In genomic region chr7:44639701-44640321, GRCh38 we compare ENCODE assay signal across 8 cellular contexts. TPM values are rescaled to one million over a fixed set of nuclear protein-coding genes. Genes with fewer than 3 reads are reported as not detected.
A peak's percentile ranks its signal among the peaks of the same experiment; 100 is the strongest.
DNase-seq lines count a peak whose midpoint lies in the region; ATAC-seq, FAIRE-seq and TF ChIP-seq lines count a peak whose summit lies in the region.

No MANE protein-coding gene starts in this region.

- peak overlapping the region; percentile 72 to 91 (median 87) for H3K27ac ChIP-seq in stomach

- H3K4me1 ChIP-seq in stomach, result peaks cover 47 to 65% (median 54%) of the 10 kb centered on the region in 4 donors

- H3K4me3 ChIP-seq in cardiac fibroblast (replicated peaks in 1 of 2; ENCODE audit: low read depth in 2 of 2, low read length in 2 of 2), result no peak overlapping the region
- no peak overlapping the region for H3K4me3 ChIP-seq in stomach

- no peaks in the 10 kb centered on the region for H3K36me3 ChIP-seq in stomach

- no peak for TF ChIP-seq EP300 in stomach (IDR thresholded peaks at IDR 0.05)

- in situ Hi-C loops in G401 (cut with HindIII; ENCODE audit: low sequenced_read_pairs), result no loop called here

- ATAC-seq in left colon (peak; percentile 40), GM19463 (IDR thresholded peaks at IDR 0.05; ENCODE audit: unreplicated experiment) (no peak), GM18909 (IDR thresholded peaks at IDR 0.05; ENCODE audit: poor library complexity, unreplicated experiment) (no peak)

- H3K9me3 ChIP-seq in stomach, result no peaks in the 10 kb centered on the region

- no peaks in the 10 kb centered on the region for H3K27me3 ChIP-seq in stomach

- DNase-seq in G401 (ENCODE audit: low spot score) (peak; percentile 77), NCI-H2196 treated with DMSO at 0.1 percent for 48 hours (lab: John Stamatoyannopoulos, UW; ENCODE audit: unreplicated experiment) (peak; percentile 93), cardiac fibroblast (ENCODE audit: low read depth in 2 of 2) (peak; percentile 87 to 92), left colon (peak in 1 of 2 donors; percentile 52), stomach (no peak), D721Med (ENCODE audit: insufficient read length, low spot score) (no peak)

- TF ChIP-seq POLR2A in stomach (IDR thresholded peaks at IDR 0.05), result no peak

- no peak for FAIRE-seq in D721Med (lab: Jason Lieb, UNC)

- intact Hi-C loops in left colon (cut with DNase I, micrococcal nuclease) (no loop called here), stomach (cut with DNase I; ENCODE audit: low total_unique reads) (no loop called here)

- 24 to 35% (median 29%) methylated on average over 8 of the region's 8 CpGs for WGBS in stomach, 5 donors

- TF ChIP-seq CTCF in cardiac fibroblast (IDR thresholded peaks at IDR 0.05; ENCODE audit: low read depth, low read length), result no peak
- TF ChIP-seq CTCF in stomach (IDR thresholded peaks at IDR 0.05), result no peak
- no peak for TF ChIP-seq CTCF in D721Med (IDR thresholded peaks at IDR 0.05; ENCODE audit: insufficient read depth, missing control alignments)

RNA-seq across cellular contexts. Expression of gene OGDH, which starts 33.4 kb away (rescaled TPM):
- 66.4 and 78.8 TPM in 2 replicates for total RNA-seq in G401 (2014; rRNA removed; shearing (Covaris generic))
- total RNA-seq in left colon (100 to 1,000 TPM; 174 to 221 TPM), stomach (10 to 100 TPM; 21.6 to 92.0 (median 56.5) TPM)
- polyA plus RNA-seq in stomach, result 10 to 100 TPM; 19.8 to 31.8 (median 30.8) TPM

RNA-seq across cellular contexts. Expression of gene TMED4, which starts 57.8 kb away (rescaled TPM):
- 105 and 124 TPM in 2 replicates for total RNA-seq in G401 (2014; rRNA removed; shearing (Covaris generic))
- total RNA-seq in left colon (10 to 100 TPM; 90.4 to 96.2 TPM), stomach (100 to 1,000 TPM in 4 of 5 donors, 10 to 100 TPM in 1; 60.7 to 235 (median 111) TPM)
- polyA plus RNA-seq in stomach, result 10 to 100 TPM; 13.4 to 36.1 (median 24.5) TPM

Comparison
In these comparisons a context has a peak if more than half of its experiments do, and no peak if none do; other contexts are left out.
1. DNase-seq: peak in G401 (single experiment), NCI-H2196 treated with DMSO at 0.1 percent for 48 hours (single experiment) and cardiac fibroblast (2 of 2); none in stomach (single experiment) and D721Med (single experiment).